Comparison of ENCODE assay signal across 8 cellular contexts in genomic region chrX:52896855-52897709, GRCh38. TPM values are rescaled to one million over a fixed set of nuclear protein-coding genes. Genes with fewer than 3 reads are reported as not detected.
DNase-seq lines count a peak whose midpoint lies in the region; ATAC-seq and TF ChIP-seq lines count a peak whose summit lies in the region.
"Not testable (repeated sequence)": the region's sequence is repeated elsewhere in the genome, so short reads cannot be mapped to it uniquely, and the experiment has no call there.

FAM156B (plus strand) TSS chrX:52897330; CDS start chrX:52907226, 9,896 bp downstream.

- not testable (repeated sequence) for H3K27ac ChIP-seq in IMR-90 (ENCODE audit: insufficient read depth, low read length); transverse colon

- not testable (repeated sequence) for H3K4me1 ChIP-seq in IMR-90 (ENCODE audit: control insufficient read depth, insufficient read depth, low read length); transverse colon

- peak; percentile 80 for ATAC-seq in GM18505 (IDR thresholded peaks at IDR 0.05; ENCODE audit: unreplicated experiment)
- ATAC-seq in GM21423 (IDR thresholded peaks at IDR 0.05; ENCODE audit: unreplicated experiment) = peak; percentile 80
- peak; percentile 78 for ATAC-seq in HG02973 (IDR thresholded peaks at IDR 0.05; ENCODE audit: unreplicated experiment)
- peak; percentile 84 for ATAC-seq in IMR-90 (ENCODE audit: low read depth)
- ATAC-seq in natural killer cell treated with Interleukin-12 subunit alpha and Interleukin-12 subunit beta and Interleukin-15 and Interleukin-18, amount 100 ng/mL, for 72 hours = peak; percentile 93 to 95

- not testable (repeated sequence) for H3K27me3 ChIP-seq in IMR-90 (ENCODE audit: control insufficient read depth, insufficient read depth, low read length); transverse colon

- H2AK9ac ChIP-seq in IMR-90 (replicated peaks; ENCODE audit: low read depth, low read length, poor library complexity) = not testable (repeated sequence)

- H3K18ac ChIP-seq in IMR-90 (ENCODE audit: low read depth, low read length) = not testable (repeated sequence)

- TF ChIP-seq CTCF in IMR-90 (conservative IDR thresholded peaks at IDR 0.05; ENCODE audit: low read depth, low read length); transverse colon (IDR thresholded peaks at IDR 0.05): not testable (repeated sequence)

- H4K8ac ChIP-seq in IMR-90 (ENCODE audit: low read depth in 2 of 2, low read length in 2 of 2) = not testable (repeated sequence)

- intact Hi-C loops in IMR-90 (cut with micrococcal nuclease); activated T-helper 1 cell treated with anti-CD3 and anti-CD28 coated beads, Interleukin-12 subunit alpha, Interleukin-12 subunit beta, Interleukin-2, Interleukin-4 antibody, amounts not matched to agents 30 ng/mL and 10 ng/mL and 1 ng/mL, durations not matched to agents 14 hours and 24 hours and 36 hours (cut with micrococcal nuclease); transverse colon (cut with DNase I; ENCODE audit: low total_unique reads): not testable (repeated sequence)

- H2BK5ac ChIP-seq in IMR-90 (ENCODE audit: low read depth, low read length, poor library complexity, severe bottlenecking) = not testable (repeated sequence)

- not testable (repeated sequence) for H4K91ac ChIP-seq in IMR-90 (ENCODE audit: insufficient read depth, low read depth, low read length)

- H3K56ac ChIP-seq in IMR-90 (ENCODE audit: extremely low read depth, insufficient read depth, low read length) = not testable (repeated sequence)

- TF ChIP-seq EP300 in transverse colon (IDR thresholded peaks at IDR 0.05; ENCODE audit: low read depth) = not testable (repeated sequence)

- not testable (repeated sequence) for H3K27ac Mint-ChIP-seq in activated T-helper 1 cell treated with anti-CD3 and anti-CD28 coated beads, Interleukin-12 subunit alpha, Interleukin-12 subunit beta, Interleukin-2, Interleukin-4 antibody, amounts not matched to agents 30 ng/mL and 10 ng/mL and 1 ng/mL, durations not matched to agents 14 hours and 24 hours and 36 hours; natural killer cell treated with Interleukin-12 subunit alpha and Interleukin-12 subunit beta and Interleukin-15 and Interleukin-18, amount 100 ng/mL, for 72 hours

- TF ChIP-seq RAD21 in IMR-90 (IDR thresholded peaks at IDR 0.05; ENCODE audit: low read length) = not testable (repeated sequence)

- H3K4ac ChIP-seq in IMR-90 (ENCODE audit: low read depth, low read length) = not testable (repeated sequence)

- H3K9ac ChIP-seq in IMR-90 (ENCODE audit: low read depth, low read length) = not testable (repeated sequence)

- not testable (repeated sequence) for BruUV-seq in IMR-90 (replicated peaks; lab: Mats Ljungman, UMichigan)

- in situ Hi-C loops in IMR-90 (cut with MboI; ENCODE audit: low sequenced_read_pairs); transverse colon (cut with MboI; ENCODE audit: low pct_ligation_motif_present in 1 of 4, low pct_unique_long_range_greater_than_20kb in 1 of 4, low sequenced_read_pairs in 3 of 4): not testable (repeated sequence)

- not testable (repeated sequence) for H3K79me1 ChIP-seq in IMR-90 (ENCODE audit: low read depth in 1 of 2, low read length in 2 of 2)

- dilution Hi-C loops in IMR-90 (cut with HindIII; ENCODE audit: low sequenced_read_pairs, unreplicated experiment) = not testable (repeated sequence)

- H3K9me3 Mint-ChIP-seq in activated T-helper 1 cell treated with anti-CD3 and anti-CD28 coated beads, Interleukin-12 subunit alpha, Interleukin-12 subunit beta, Interleukin-2, Interleukin-4 antibody, amounts not matched to agents 30 ng/mL and 10 ng/mL and 1 ng/mL, durations not matched to agents 14 hours and 24 hours and 36 hours; natural killer cell treated with Interleukin-12 subunit alpha and Interleukin-12 subunit beta and Interleukin-15 and Interleukin-18, amount 100 ng/mL, for 72 hours: not testable (repeated sequence)

- H3K9me1 ChIP-seq in IMR-90 (ENCODE audit: insufficient read depth, low read length) = not testable (repeated sequence)

- CTCF ChIA-PET in IMR-90 (lab: Yijun Ruan, JAX) = not testable (repeated sequence)

- not testable (repeated sequence) for H3K4me3 Mint-ChIP-seq in activated T-helper 1 cell treated with anti-CD3 and anti-CD28 coated beads, Interleukin-12 subunit alpha, Interleukin-12 subunit beta, Interleukin-2, Interleukin-4 antibody, amounts not matched to agents 30 ng/mL and 10 ng/mL and 1 ng/mL, durations not matched to agents 14 hours and 24 hours and 36 hours; natural killer cell treated with Interleukin-12 subunit alpha and Interleukin-12 subunit beta and Interleukin-15 and Interleukin-18, amount 100 ng/mL, for 72 hours

- not testable (repeated sequence) for H3K9me3 ChIP-seq in IMR-90 (ENCODE audit: control insufficient read depth, insufficient read depth, low read length); transverse colon

- not testable (repeated sequence) for H2AK5ac ChIP-seq in IMR-90 (ENCODE audit: low read depth, low read length)

- H4K20me1 ChIP-seq in IMR-90 (ENCODE audit: insufficient read depth, low read length) = not testable (repeated sequence)

- not testable (repeated sequence) for TF ChIP-seq POLR2A in GM18505 (IDR thresholded peaks at IDR 0.05; ENCODE audit: borderline replicate concordance, extremely low read depth, insufficient read depth, insufficient read length); IMR-90 (IDR thresholded peaks at IDR 0.05; ENCODE audit: low read depth, low read length); transverse colon (IDR thresholded peaks at IDR 0.05)

- H3K4me2 ChIP-seq in IMR-90 (ENCODE audit: low read depth, low read length) = not testable (repeated sequence)

- H2BK15ac ChIP-seq in IMR-90 (ENCODE audit: low read depth, low read length) = not testable (repeated sequence)

- not testable (repeated sequence) for H3K27me3 Mint-ChIP-seq in activated T-helper 1 cell treated with anti-CD3 and anti-CD28 coated beads, Interleukin-12 subunit alpha, Interleukin-12 subunit beta, Interleukin-2, Interleukin-4 antibody, amounts not matched to agents 30 ng/mL and 10 ng/mL and 1 ng/mL, durations not matched to agents 14 hours and 24 hours and 36 hours (ENCODE audit: insufficient read depth); natural killer cell treated with Interleukin-12 subunit alpha and Interleukin-12 subunit beta and Interleukin-15 and Interleukin-18, amount 100 ng/mL, for 72 hours

- H3K4me3 ChIP-seq in IMR-90 (ENCODE audit: insufficient read depth, low read depth, low read length); transverse colon: not testable (repeated sequence)

- H3K36me3 ChIP-seq in IMR-90 (ENCODE audit: control insufficient read depth, insufficient read depth, low read length); transverse colon: not testable (repeated sequence)

- POLR2A ChIA-PET in IMR-90 (lab: Charles Lee; ENCODE audit: unreplicated experiment) = not testable (repeated sequence)

- H2BK120ac ChIP-seq in IMR-90 (ENCODE audit: low read depth, low read length) = not testable (repeated sequence)

- H3K14ac ChIP-seq in IMR-90 (replicated peaks; ENCODE audit: low read depth, low read length) = not testable (repeated sequence)

- not testable (repeated sequence) for H2BK20ac ChIP-seq in IMR-90 (ENCODE audit: low read depth, low read length)

- not testable (repeated sequence) for DNase-seq in IMR-90; activated T-helper 1 cell treated with anti-CD3 and anti-CD28 coated beads, Interleukin-12 subunit alpha, Interleukin-12 subunit beta, Interleukin-2, Interleukin-4 antibody, amounts not matched to agents 30 ng/mL and 10 ng/mL and 1 ng/mL, durations not matched to agents 14 hours and 24 hours and 36 hours (ENCODE audit: low spot score); glomerular endothelial cell (ENCODE audit: extremely low read depth, low read depth, low spot score); natural killer cell treated with Interleukin-12 subunit alpha and Interleukin-12 subunit beta and Interleukin-15 and Interleukin-18, amount 100 ng/mL, for 72 hours (ENCODE audit: low spot score); transverse colon

- H2AFZ ChIP-seq in IMR-90 (replicated peaks; ENCODE audit: low read length, poor library complexity) = not testable (repeated sequence)

- H4K5ac ChIP-seq in IMR-90 (ENCODE audit: low read depth, low read length) = not testable (repeated sequence)

- not testable (repeated sequence) for H3K4me1 Mint-ChIP-seq in activated T-helper 1 cell treated with anti-CD3 and anti-CD28 coated beads, Interleukin-12 subunit alpha, Interleukin-12 subunit beta, Interleukin-2, Interleukin-4 antibody, amounts not matched to agents 30 ng/mL and 10 ng/mL and 1 ng/mL, durations not matched to agents 14 hours and 24 hours and 36 hours (ENCODE audit: low read depth); natural killer cell treated with Interleukin-12 subunit alpha and Interleukin-12 subunit beta and Interleukin-15 and Interleukin-18, amount 100 ng/mL, for 72 hours (ENCODE audit: low read depth in 2 of 2)

- not testable (repeated sequence) for H3K23ac ChIP-seq in IMR-90 (ENCODE audit: low read depth, low read length)

- no CpG with 5 or more reads among the region's 92 CpGs for WGBS in IMR-90 (ENCODE audit: extremely low coverage in 2 of 2, insufficient read length in 1 of 2), 2 experiments
- WGBS in transverse colon (ENCODE audit: low coverage in 1 of 2), 2 donors = no CpG with 5 or more reads among the region's 92 CpGs

- not testable (repeated sequence) for H3K36me3 Mint-ChIP-seq in activated T-helper 1 cell treated with anti-CD3 and anti-CD28 coated beads, Interleukin-12 subunit alpha, Interleukin-12 subunit beta, Interleukin-2, Interleukin-4 antibody, amounts not matched to agents 30 ng/mL and 10 ng/mL and 1 ng/mL, durations not matched to agents 14 hours and 24 hours and 36 hours (ENCODE audit: low read depth); natural killer cell treated with Interleukin-12 subunit alpha and Interleukin-12 subunit beta and Interleukin-15 and Interleukin-18, amount 100 ng/mL, for 72 hours

RNA-seq across cellular contexts. Expression of gene FAM156B, which starts in this region (rescaled TPM):
- total RNA-seq in IMR-90 (2012; rRNA removed) (15.6 and 17.9 TPM in 2 replicates), glomerular endothelial cell (8.7 and 16.8 TPM in 2 replicates), transverse colon (10 to 100 TPM; 24.7 to 63.6 (median 31.8) TPM)
- polyA plus RNA-seq in IMR-90 (2012; rRNA removed) = 44.0 and 52.4 TPM in 2 replicates
- 22.3 and 25.0 TPM in 2 replicates for polyA plus RNA-seq in IMR-90 (2012; cell fraction: cytosol; rRNA removed)
- 397 and 454 TPM in 2 replicates for polyA plus RNA-seq in IMR-90 (2012; cell fraction: nucleus; rRNA removed; ENCODE audit: low replicate concordance)
- 18.6 and 24.1 TPM in 2 replicates for total RNA-seq in activated T-helper 1 cell treated with anti-CD3 and anti-CD28 coated beads, Interleukin-12 subunit alpha, Interleukin-12 subunit beta, Interleukin-2, Interleukin-4 antibody, amounts not matched to agents 30 ng/mL and 10 ng/mL and 1 ng/mL, durations not matched to agents 14 hours and 24 hours and 36 hours
- total RNA-seq in natural killer cell treated with Interleukin-12 subunit alpha and Interleukin-12 subunit beta and Interleukin-15 and Interleukin-18, amount 100 ng/mL, for 72 hours = 10 to 100 TPM in 1 of 2 donors, 1 to 10 TPM in 1; 4.7 to 36.1 TPM
